Comparison of ENCODE assay signal across 9 cellular contexts in genomic region chr19:41426116-41426841, GRCh38. TPM values are rescaled to one million over a fixed set of nuclear protein-coding genes. Genes with fewer than 3 reads are reported as not detected.
DNase-seq lines count a peak whose midpoint lies in the region; ATAC-seq, FAIRE-seq and TF ChIP-seq lines count a peak whose summit lies in the region.
"Had no signal": no experiment of that assay in that cellular context is flagged by ENCODE, and none has a peak within 500 bp of the region (broad histone marks: within the 10 kb centered on the region; RNA-seq: fewer than 3 reads in every experiment).

No MANE protein-coding gene starts in this region.

- no peak for FAIRE-seq in kidney (lab: Jason Lieb, UNC)

- H3K4me3 ChIP-seq in HUES48 (ENCODE audit: low read depth, low read length) = peak overlapping the region; percentile 65; the same call in 1 of the 2 replicates
- H3K4me3 ChIP-seq in breast epithelium = peak overlapping the region; percentile 51 to 76 (median 51)
- peak overlapping the region; percentile 55 to 66 for H3K4me3 ChIP-seq in kidney (ENCODE audit: low read length in 2 of 2)
- H3K4me3 ChIP-seq in skin epidermis = peak overlapping the region; percentile 26 to 59 (median 40)

- TF ChIP-seq CTCF in breast epithelium (IDR thresholded peaks at IDR 0.05) (no peak), kidney (IDR thresholded peaks at IDR 0.05; ENCODE audit: borderline replicate concordance, extremely low read depth, insufficient read depth) (no peak)

- ATAC-seq in GM21381 (IDR thresholded peaks at IDR 0.05; ENCODE audit: unreplicated experiment) (no peak), HG03135 (IDR thresholded peaks at IDR 0.05; ENCODE audit: unreplicated experiment) (no peak)

- peaks cover 11% of the 10 kb centered on the region; the same call in 1 of the 2 replicates for H3K4me1 ChIP-seq in HUES48 (ENCODE audit: control insufficient read depth, insufficient read depth, low read length)
- peaks cover 0 to 9% of the 10 kb centered on the region in 2 donors for H3K4me1 ChIP-seq in breast epithelium
- H3K4me1 ChIP-seq in kidney (ENCODE audit: control insufficient read depth in 1 of 2, insufficient read depth in 1 of 2, low read depth in 1 of 2, low read length in 2 of 2) = peaks cover 9 to 23% of the 10 kb centered on the region in 2 donors

- H3K9ac ChIP-seq in HUES48 (ENCODE audit: low read depth, low read length) (no peak overlapping the region), kidney (ENCODE audit: low read length in 2 of 2) (peak overlapping the region in 1 of 2 donors; percentile 91)

- no peak for TF ChIP-seq POLR2A in breast epithelium (IDR thresholded peaks at IDR 0.05)

- CTCF ChIA-PET in HEK293T (lab: Yijun Ruan, JAX) = no interaction called here

- DNase-seq in breast epithelium (ENCODE audit: low spot score in 2 of 2) = no peak
- peak; percentile 81 for DNase-seq in kidney
- DNase-seq in HuH-7 (ENCODE audit: low spot score) = no peak
- no peak for DNase-seq in HEK293T (ENCODE audit: extremely low spot score)
- DNase-seq: activated CD4-positive, alpha-beta T cell treated with anti-CD3 and anti-CD28 coated beads, Interleukin-2, amount 50 U/mL, for 48 hours had no signal

- H3K36me3 ChIP-seq in HUES48 (ENCODE audit: control insufficient read depth, insufficient read depth, low read length) = peaks cover 32% of the 10 kb centered on the region
- H3K36me3 ChIP-seq in breast epithelium = no peaks in the 10 kb centered on the region
- H3K36me3 ChIP-seq in kidney (ENCODE audit: control insufficient read depth in 1 of 2, insufficient read depth in 2 of 2, low read length in 2 of 2) = peaks cover 9 to 18% of the 10 kb centered on the region in 2 donors

- intact Hi-C loops in breast epithelium (cut with DNase I; ENCODE audit: low total_unique reads) = no loop called here
- intact Hi-C loops in kidney (cut with DNase I) = no loop called here

- H3K27me3 ChIP-seq in HUES48 (ENCODE audit: control insufficient read depth, insufficient read depth, low read length) = no peaks in the 10 kb centered on the region
- H3K27me3 ChIP-seq in breast epithelium = no peaks in the 10 kb centered on the region

- H3K27ac ChIP-seq in HUES48 (ENCODE audit: low read depth, low read length) (peak overlapping the region; percentile 52), breast epithelium (peak overlapping the region; percentile 81 to 97), kidney (ENCODE audit: low read depth in 2 of 2, low read length in 2 of 2) (peak overlapping the region in 1 of 2 donors; percentile 74), skin epidermis (peak overlapping the region in 20 of 21 experiments; percentile 52 to 93 (median 81))

- POLR2A ChIA-PET in HEK293T (lab: Yijun Ruan, JAX) = interaction anchor here (1.1 kb wide), 2 partner anchors 11 to 13 kb away, joined by 3 to 9 read pairs; partner anchors contain the start of gene DMAC2

- H3K9me3 ChIP-seq in HUES48 (ENCODE audit: control insufficient read depth, insufficient read depth, low read length) = no peaks in the 10 kb centered on the region
- no peaks in the 10 kb centered on the region for H3K9me3 ChIP-seq in breast epithelium
- no peaks in the 10 kb centered on the region for H3K9me3 ChIP-seq in kidney (ENCODE audit: control insufficient read depth in 1 of 2, low read length in 2 of 2)

TF ChIP-seq in HEK293T, 16 proteins besides CTCF, POLR2A, EP300 and RAD21:
- no peak for TF ChIP-seq TARDBP (IDR thresholded peaks at IDR 0.05)

RNA-seq across cellular contexts. Expression of gene B3GNT8, which starts 0.9 kb away (rescaled TPM):
- total RNA-seq in breast epithelium = 1 to 10 TPM; 2.6 to 3.0 (median 2.9) TPM
- total RNA-seq in kidney = 4.4 TPM
- polyA plus RNA-seq in kidney (ENCODE audit: insufficient read depth, low read depth, low replicate concordance) = 6.5 TPM

RNA-seq across cellular contexts. Expression of gene DMAC2, which starts 13.4 kb away (rescaled TPM):
- total RNA-seq in breast epithelium = 10 to 100 TPM; 24.8 to 41.3 (median 31.6) TPM
- total RNA-seq in kidney = 43.9 TPM
- polyA plus RNA-seq in kidney (ENCODE audit: insufficient read depth, low read depth, low replicate concordance) = 73.9 TPM

RNA-seq across cellular contexts. Expression of gene ERICH4, which starts 16.7 kb away (rescaled TPM):
- total RNA-seq in breast epithelium (not detected), kidney (not detected)
- 23.1 TPM for polyA plus RNA-seq in kidney (ENCODE audit: insufficient read depth, low read depth, low replicate concordance)

RNA-seq across cellular contexts. Expression of gene BCKDHA, which starts 28.7 kb away (rescaled TPM):
- 10 to 100 TPM; 40.3 to 54.6 (median 53.1) TPM for total RNA-seq in breast epithelium
- 30.9 TPM for total RNA-seq in kidney
- 72.2 TPM for polyA plus RNA-seq in kidney (ENCODE audit: insufficient read depth, low read depth, low replicate concordance)

RNA-seq across cellular contexts. Expression of gene EXOSC5, which starts 29.1 kb away (rescaled TPM):
- 10 to 100 TPM; 18.2 to 20.6 (median 18.7) TPM for total RNA-seq in breast epithelium
- 16.8 TPM for total RNA-seq in kidney
- 15.5 TPM for polyA plus RNA-seq in kidney (ENCODE audit: insufficient read depth, low read depth, low replicate concordance)
